8 cellular contexts compared by ENCODE assay signal in genomic region chr12:68612245-68612644, GRCh38. TPM values are rescaled to one million over a fixed set of nuclear protein-coding genes. Genes with fewer than 3 reads are reported as not detected.
A peak's percentile ranks its signal among the peaks of the same experiment; 100 is the strongest.
DNase-seq lines count a peak whose midpoint lies in the region; ATAC-seq, FAIRE-seq and TF ChIP-seq lines count a peak whose summit lies in the region.

No MANE protein-coding gene starts in this region.

- no peak overlapping the region for H2BK15ac ChIP-seq in mesendoderm (replicated peaks; ENCODE audit: low read depth)

- TF ChIP-seq CTCF in right atrium auricular region (IDR thresholded peaks at IDR 0.05) (no peak), K562 (IDR thresholded peaks at IDR 0.05 in 2 of 3, conservative IDR thresholded peaks at IDR 0.05 in 1 of 3; ENCODE audit: insufficient read depth in 2 of 3, low read depth in 1 of 3, low read length in 3 of 3) (no peak)

- H3K4me2 ChIP-seq in K562 (ENCODE audit: insufficient read depth, low read length) (peak overlapping the region; percentile 80), mesendoderm (ENCODE audit: low read length) (peak overlapping the region; percentile 14)

- H2BK5ac ChIP-seq in mesendoderm (ENCODE audit: low read length), result no peak overlapping the region

- no peak for ATAC-seq in K562

- H3K27ac ChIP-seq in right atrium auricular region (peak overlapping the region; percentile 97 to 98), K562 (ENCODE audit: extremely low read depth, low read depth, low read length) (peak overlapping the region; percentile 93), mesendoderm (ENCODE audit: low read depth, low read length) (no peak overlapping the region)

- H3K79me2 ChIP-seq in K562 (ENCODE audit: control insufficient read depth, insufficient read depth, low read length) (peaks cover 64% of the 10 kb centered on the region), mesendoderm (ENCODE audit: control insufficient read depth, insufficient read depth, low read length) (peaks cover 49% of the 10 kb centered on the region)

- POLR2A ChIA-PET in K562 (lab: Yijun Ruan, JAX), result interaction anchor here (1.0 to 2.1 kb wide), 2 partner anchors 9 to 12 kb away, joined by 3 to 5 read pairs; no protein-coding TSS in a partner anchor

- peak overlapping the region; percentile 67 to 80 for H3K4me3 ChIP-seq in right atrium auricular region
- H3K4me3 ChIP-seq in K562, result peak overlapping the region; percentile 92
- no peak overlapping the region for H3K4me3 ChIP-seq in mesendoderm (ENCODE audit: low read length)

- H2BK120ac ChIP-seq in mesendoderm (ENCODE audit: low read depth, low read length), result no peak overlapping the region

- peaks cover 24% of the 10 kb centered on the region for H4K20me1 ChIP-seq in K562 (replicated peaks; ENCODE audit: control insufficient read depth, insufficient read depth, low read length)

- CTCF ChIA-PET in K562 (lab: Yijun Ruan, JAX; ENCODE audit: low intra/inter-chr PET ratio), result no interaction called here

- no peak overlapping the region for H3K23ac ChIP-seq in mesendoderm (ENCODE audit: low read length)

- H3K9ac ChIP-seq in K562 (ENCODE audit: insufficient read depth in 1 of 2, low read depth in 2 of 2, low read length in 2 of 2) (peak overlapping the region in 1 of 2 experiments; percentile 86; a peak in 2 of 4 replicates), mesendoderm (ENCODE audit: low read length) (peak overlapping the region; percentile 41)

- H3K56ac ChIP-seq in mesendoderm (ENCODE audit: low read length), result no peak overlapping the region

- intact Hi-C loops in cardiac septum (cut with DNase I), result loop anchor here (5.0 kb wide), 4 partner anchors 75 to 280 kb away; partner anchors contain the start of genes MDM1 and MDM2
- intact Hi-C loops in K562 (cut with micrococcal nuclease), result loop anchor here (1.0 to 5.0 kb wide), 3 partner anchors 22 to 245 kb away; no protein-coding TSS in a partner anchor

- 1% methylated on average over 5 of the region's 5 CpGs for WGBS in K562 (ENCODE audit: insufficient coverage, low coverage, missing lambda C conversion rate)
- no CpG with 5 or more reads among the region's 5 CpGs for WGBS in mesendoderm (ENCODE audit: extremely low coverage, insufficient coverage, low lambda C conversion rate)

- H4K8ac ChIP-seq in mesendoderm (ENCODE audit: low read depth, low read length), result no peak overlapping the region

- TF ChIP-seq POLR2A in K562 (conservative IDR thresholded peaks at IDR 0.05), result no peak

- H3K4me1 ChIP-seq in right atrium auricular region (peaks cover 0 to 55% of the 10 kb centered on the region in 2 donors), K562 (replicated peaks in 1 of 2; ENCODE audit: control insufficient read depth in 2 of 2, insufficient read depth in 2 of 2, low read length in 2 of 2) (peaks cover 14 to 28% of the 10 kb centered on the region in 2 experiments), mesendoderm (ENCODE audit: control insufficient read depth, low read depth, low read length) (peaks cover 4% of the 10 kb centered on the region)

- H3K79me1 ChIP-seq in mesendoderm (ENCODE audit: low read length), result no peaks in the 10 kb centered on the region

- BruUV-seq in K562 (replicated peaks; lab: Mats Ljungman, UMichigan), result TSS peak; percentile 48

- H3K9me1 ChIP-seq in K562 (ENCODE audit: control insufficient read depth, insufficient read depth, low read length), result peaks cover 4% of the 10 kb centered on the region

- no peak for FAIRE-seq in K562 (lab: Jason Lieb, UNC)

- H3K9me3 ChIP-seq in right atrium auricular region, result no peaks in the 10 kb centered on the region
- no peaks in the 10 kb centered on the region for H3K9me3 ChIP-seq in K562 (replicated peaks; ENCODE audit: control insufficient read depth, insufficient read depth, low read depth, low read length)

- DNase-seq in right atrium auricular region (ENCODE audit: low spot score) (no peak), cardiac septum (ENCODE audit: low spot score) (no peak), K562 (ENCODE audit: extremely low read depth in 1 of 4, low spot score in 3 of 4) (peak; percentile 30 to 59 (median 55)), mesendoderm (no peak), DMS79 treated with DMSO at 0.1 percent for 48 hours (lab: John Stamatoyannopoulos, UW) (no peak), anterior cingulate cortex (lab: John Stamatoyannopoulos, UW) (no peak), cerebellar nuclear complex (lab: John Stamatoyannopoulos, UW) (no peak), retina (no peak)

- H3K18ac ChIP-seq in mesendoderm (ENCODE audit: low read length), result no peak overlapping the region

- no peak overlapping the region for H2AK5ac ChIP-seq in mesendoderm (ENCODE audit: low read length)

- peak; percentile 50; the same call in 1 of the 2 replicates for TF ChIP-seq EP300 in K562 (IDR thresholded peaks at IDR 0.05; ENCODE audit: low read length)

- no peak overlapping the region for H3K4ac ChIP-seq in mesendoderm (ENCODE audit: low read depth, low read length)

- no peak overlapping the region for H2AFZ ChIP-seq in K562 (ENCODE audit: low read depth, low read length)

- H3K36me3 ChIP-seq in right atrium auricular region (no peaks in the 10 kb centered on the region), K562 (ENCODE audit: control insufficient read depth, insufficient read depth, low read length) (peaks cover 24% of the 10 kb centered on the region), mesendoderm (ENCODE audit: control insufficient read depth, insufficient read depth, low read length) (no peaks in the 10 kb centered on the region)

- in situ Hi-C loops in K562 (cut with MboI), result no loop called here

- no peak for TF ChIP-seq RAD21 in K562 (CRISPR knock-in tag; conservative IDR thresholded peaks at IDR 0.05 in 1 of 2, IDR thresholded peaks at IDR 0.05 in 1 of 2)

- H3K27me3 ChIP-seq in right atrium auricular region (no peaks in the 10 kb centered on the region), K562 (ENCODE audit: control insufficient read depth in 2 of 2, insufficient read depth in 2 of 2, low read length in 2 of 2) (no peaks in the 10 kb centered on the region), mesendoderm (ENCODE audit: insufficient read depth, low read length, poor library complexity) (no peaks in the 10 kb centered on the region)

- H4K5ac ChIP-seq in mesendoderm (ENCODE audit: low read length), result no peak overlapping the region

TF ChIP-seq in K562, 482 proteins besides CTCF, POLR2A, EP300 and RAD21 (continues in another document):
- TF ChIP-seq CTBP1 (IDR thresholded peaks at IDR 0.05; ENCODE audit: borderline replicate concordance), result no peak
- TF ChIP-seq RCOR1 (IDR thresholded peaks at IDR 0.05; ENCODE audit: borderline replicate concordance in 1 of 2, low read depth in 2 of 2, low read length in 2 of 2), result 0 out of 4 replicates have a peak, but pooled peaks of 1 of the 2 experiments have one; percentile 25
- TF ChIP-seq DPF2 (IDR thresholded peaks at IDR 0.05), result peak; percentile 42; the same call in 1 of the 2 replicates
- no peak for TF ChIP-seq ZNF639 (CRISPR knock-in tag; conservative IDR thresholded peaks at IDR 0.05 in 1 of 2, IDR thresholded peaks at IDR 0.05 in 1 of 2)
- TF ChIP-seq STAT5B (CRISPR knock-in tag; IDR thresholded peaks at IDR 0.05), result no peak
- no peak for TF ChIP-seq NR1H2 (CRISPR knock-in tag; IDR thresholded peaks at IDR 0.05)
- peak; percentile 57; the same call in 1 of the 2 replicates for TF ChIP-seq BCOR (IDR thresholded peaks at IDR 0.05)
- TF ChIP-seq SMARCA4 (IDR thresholded peaks at IDR 0.05), result peak; percentile 67
- TF ChIP-seq SIRT6 (IDR thresholded peaks at IDR 0.05; ENCODE audit: low read depth, low read length), result no peak
- TF ChIP-seq TAF9B (IDR thresholded peaks at IDR 0.05; ENCODE audit: partially characterized antibody), result peak; percentile 10
- no peak for TF ChIP-seq PCBP2 (IDR thresholded peaks at IDR 0.05; ENCODE audit: low read depth, low read length, poor library complexity, severe bottlenecking)
- TF ChIP-seq POLR2H (tag; IDR thresholded peaks at IDR 0.05; ENCODE audit: low read depth), result peak; percentile 52; the same call in 1 of the 2 replicates
- TF ChIP-seq GABPB1 (CRISPR knock-in tag; IDR thresholded peaks at IDR 0.05), result no peak
- no peak for TF ChIP-seq MEF2D (tag; conservative IDR thresholded peaks at IDR 0.05; ENCODE audit: low read depth)
- TF ChIP-seq SMARCE1 (IDR thresholded peaks at IDR 0.05), result no peak

RNA-seq across cellular contexts. Expression of gene RAP1B, which starts 1.5 kb away (rescaled TPM):
- total RNA-seq in right atrium auricular region (10 to 100 TPM; 73.1 to 74.6 TPM), cardiac septum (48.6 TPM), K562 (2014; rRNA removed) (133 and 157 TPM in 2 replicates), K562 (2014; rRNA removed; fragmentation: Illumina TruSeq; extraction: Trizol) (169 and 201 TPM in 2 replicates), K562 (2015; rRNA removed; fragmentation: Illumina TruSeq; extraction: Trizol) (168 and 191 TPM in 2 replicates), K562 (2021) (160 and 170 TPM in 2 replicates)
- total RNA-seq in K562 (2011; cell fraction: chromatin; rRNA removed; ENCODE audit: low replicate concordance), result 72.2 and 246 TPM in 2 replicates
- total RNA-seq in K562 (2011; cell fraction: nucleolus; rRNA removed), result 38.4 and 61.2 TPM in 2 replicates
- total RNA-seq in K562 (2011; cell fraction: nucleoplasm; rRNA removed), result 122 and 262 TPM in 2 replicates
- polyA plus RNA-seq in K562 (2011; rRNA removed) (184 and 309 TPM in 2 replicates), K562 (2014; fragmentation: Illumina TruSeq; extraction: Trizol) (263 and 309 TPM in 2 replicates), K562 (2014; fragmentation: Nextera tagmentation; extraction: Ambion mirVana) (100 to 1,000 TPM; 107 to 116 TPM), K562 (2014; rRNA removed) (212 and 213 TPM in 2 replicates)
- 76.5 and 110 TPM in 2 replicates for polyA plus RNA-seq in K562 (2011; cell fraction: cytosol; rRNA removed)
- polyA plus RNA-seq in K562 (2011; cell fraction: nucleus; rRNA removed), result 47.8 and 69.1 TPM in 2 replicates
- polyA plus RNA-seq in K562 (2012), result 168 and 212 TPM in 2 replicates
- 175 and 226 TPM in 2 replicates for polyA minus RNA-seq in K562 (2011; rRNA and poly(A)+ RNA removed)
- polyA minus RNA-seq in K562 (2011; cell fraction: cytosol; rRNA and poly(A)+ RNA removed), result 60.5 and 94.7 TPM in 2 replicates
- 33.7 and 49.9 TPM in 2 replicates for polyA minus RNA-seq in K562 (2011; cell fraction: nucleus; rRNA and poly(A)+ RNA removed)
- 121 TPM for polyA plus RNA-seq in mesendoderm (2013, experiment 1 of 2)
- polyA plus RNA-seq in mesendoderm (2013, experiment 2 of 2), result 122 TPM

Comparison
In these comparisons a context has a peak if more than half of its experiments do, and no peak if none do; other contexts are left out.
1. DNase-seq: peak in K562 (4 of 4); none in right atrium auricular region (single experiment), cardiac septum (single experiment), mesendoderm (single experiment), DMS79 treated with DMSO at 0.1 percent for 48 hours (single experiment), anterior cingulate cortex (0 of 58), cerebellar nuclear complex (0 of 2) and retina (single experiment).